Comparison of ENCODE assay signal across 22 cellular contexts in genomic region chr11:107430525-107430924, GRCh38. TPM values are rescaled to one million over a fixed set of nuclear protein-coding genes. Genes with fewer than 3 reads are reported as not detected.
DNase-seq lines count a peak whose midpoint lies in the region; ATAC-seq lines count a peak whose summit lies in the region.
"Had no signal": no experiment of that assay in that cellular context is flagged by ENCODE, and none has a peak within 500 bp of the region (broad histone marks: within the 10 kb centered on the region; RNA-seq: fewer than 3 reads in every experiment).

No MANE protein-coding gene starts in this region.

- peaks cover 16% of the 10 kb centered on the region for H3K4me1 Mint-ChIP-seq in activated T-cell treated with anti-CD3 and anti-CD28 coated beads, Interleukin-2, amount 50 U/mL, for 24 hours (ENCODE audit: low read depth)
- H3K4me1 Mint-ChIP-seq in stimulated activated naive CD8-positive, alpha-beta T cell treated with anti-CD3 and anti-CD28 coated beads, Interleukin-15, Interleukin-2, amounts not matched to agents 100 ng/mL and 50 ng/mL, for 24 hours (ENCODE audit: low read depth) = peaks cover 13% of the 10 kb centered on the region
- peaks cover 6% of the 10 kb centered on the region for H3K4me1 Mint-ChIP-seq in activated T-helper 1 cell treated with anti-CD3 and anti-CD28 coated beads, Interleukin-12 subunit alpha, Interleukin-12 subunit beta, Interleukin-2, Interleukin-4 antibody, amounts not matched to agents 30 ng/mL and 10 ng/mL and 1 ng/mL, durations not matched to agents 14 hours and 24 hours and 36 hours (ENCODE audit: low read depth)
- H3K4me1 Mint-ChIP-seq in stimulated activated naive CD8-positive, alpha-beta T cell treated with anti-CD3 and anti-CD28 coated beads, Interleukin-15, amount 100 ng/mL, for 72 hours = peaks cover 15% of the 10 kb centered on the region

- H3K9me3 Mint-ChIP-seq in activated T-cell treated with anti-CD3 and anti-CD28 coated beads, Interleukin-2, amount 50 U/mL, for 24 hours = no peaks in the 10 kb centered on the region
- H3K9me3 Mint-ChIP-seq in stimulated activated naive CD8-positive, alpha-beta T cell treated with anti-CD3 and anti-CD28 coated beads, Interleukin-15, Interleukin-2, amounts not matched to agents 100 ng/mL and 50 ng/mL, for 24 hours = no peaks in the 10 kb centered on the region
- no peaks in the 10 kb centered on the region for H3K9me3 Mint-ChIP-seq in activated T-helper 1 cell treated with anti-CD3 and anti-CD28 coated beads, Interleukin-12 subunit alpha, Interleukin-12 subunit beta, Interleukin-2, Interleukin-4 antibody, amounts not matched to agents 30 ng/mL and 10 ng/mL and 1 ng/mL, durations not matched to agents 14 hours and 24 hours and 36 hours
- H3K9me3 Mint-ChIP-seq in stimulated activated naive CD8-positive, alpha-beta T cell treated with anti-CD3 and anti-CD28 coated beads, Interleukin-15, amount 100 ng/mL, for 72 hours = no peaks in the 10 kb centered on the region
- H3K9me3 Mint-ChIP-seq: CD4-positive, alpha-beta memory T cell had no signal

- ATAC-seq in stimulated activated naive CD8-positive, alpha-beta T cell treated with anti-CD3 and anti-CD28 coated beads, Interleukin-15, Interleukin-2, amounts not matched to agents 100 U/mL and 50 U/mL, for 24 hours = no peak
- peak; percentile 62 for ATAC-seq in stimulated activated naive CD8-positive, alpha-beta T cell treated with anti-CD3 and anti-CD28 coated beads, Interleukin-15, amount 100 ng/mL, for 72 hours
- no peak for ATAC-seq in HG03354 (IDR thresholded peaks at IDR 0.05; ENCODE audit: poor library complexity, severe bottlenecking, unreplicated experiment)
- ATAC-seq: PC-3 had no signal

- intact Hi-C loops in activated T-helper 1 cell treated with anti-CD3 and anti-CD28 coated beads, Interleukin-12 subunit alpha, Interleukin-12 subunit beta, Interleukin-2, Interleukin-4 antibody, amounts not matched to agents 30 ng/mL and 10 ng/mL and 1 ng/mL, durations not matched to agents 14 hours and 24 hours and 36 hours (cut with micrococcal nuclease) = no loop called here

- DNase-seq in activated T-cell treated with anti-CD3 and anti-CD28 coated beads, Interleukin-2, amount 50 U/mL, for 24 hours = no peak
- DNase-seq in activated T-cell treated with anti-CD3 and anti-CD28 coated beads, Interleukin-2, amount 50 U/mL, for 48 hours = no peak
- DNase-seq in stimulated activated naive CD8-positive, alpha-beta T cell treated with anti-CD3 and anti-CD28 coated beads, Interleukin-15, Interleukin-2, amounts not matched to agents 100 U/mL and 50 U/mL, for 24 hours = no peak
- DNase-seq in activated T-helper 1 cell treated with anti-CD3 and anti-CD28 coated beads, Interleukin-12 subunit alpha, Interleukin-12 subunit beta, Interleukin-2, Interleukin-4 antibody, amounts not matched to agents 30 ng/mL and 10 ng/mL and 1 ng/mL, durations not matched to agents 14 hours and 24 hours and 36 hours (ENCODE audit: low spot score) = no peak
- DNase-seq in stimulated activated naive CD8-positive, alpha-beta T cell treated with anti-CD3 and anti-CD28 coated beads, Interleukin-15, amount 100 ng/mL, for 72 hours = no peak
- no peak for DNase-seq in NCI-H2029 treated with DMSO at 0.1 percent for 48 hours (lab: John Stamatoyannopoulos, UW)
- DNase-seq: C1 segment of cervical spinal cord; CD4-positive, alpha-beta memory T cell; COR-L47; GOT3; HCEC 1CT; KBM-7; NCI-H1092; NCI-H1436; NCI-H187 treated with DMSO at 0.1 percent for 48 hours; NCI-H2107; NCI-H446; NCI-H524 treated with DMSO at 0.1 percent for 48 hours; NCI-H774; PC-3 had no signal

- H3K4me3 Mint-ChIP-seq in activated T-cell treated with anti-CD3 and anti-CD28 coated beads, Interleukin-2, amount 50 U/mL, for 24 hours = no peak overlapping the region
- no peak overlapping the region for H3K4me3 Mint-ChIP-seq in stimulated activated naive CD8-positive, alpha-beta T cell treated with anti-CD3 and anti-CD28 coated beads, Interleukin-15, Interleukin-2, amounts not matched to agents 100 ng/mL and 50 ng/mL, for 24 hours
- no peak overlapping the region for H3K4me3 Mint-ChIP-seq in activated T-helper 1 cell treated with anti-CD3 and anti-CD28 coated beads, Interleukin-12 subunit alpha, Interleukin-12 subunit beta, Interleukin-2, Interleukin-4 antibody, amounts not matched to agents 30 ng/mL and 10 ng/mL and 1 ng/mL, durations not matched to agents 14 hours and 24 hours and 36 hours
- no peak overlapping the region for H3K4me3 Mint-ChIP-seq in stimulated activated naive CD8-positive, alpha-beta T cell treated with anti-CD3 and anti-CD28 coated beads, Interleukin-15, amount 100 ng/mL, for 72 hours
- H3K4me3 Mint-ChIP-seq: CD4-positive, alpha-beta memory T cell had no signal

- peak overlapping the region; percentile 42 for H3K27ac Mint-ChIP-seq in activated T-cell treated with anti-CD3 and anti-CD28 coated beads, Interleukin-2, amount 50 U/mL, for 24 hours
- H3K27ac Mint-ChIP-seq in stimulated activated naive CD8-positive, alpha-beta T cell treated with anti-CD3 and anti-CD28 coated beads, Interleukin-15, Interleukin-2, amounts not matched to agents 100 ng/mL and 50 ng/mL, for 24 hours = peak overlapping the region; percentile 61
- peak overlapping the region; percentile 8 for H3K27ac Mint-ChIP-seq in activated T-helper 1 cell treated with anti-CD3 and anti-CD28 coated beads, Interleukin-12 subunit alpha, Interleukin-12 subunit beta, Interleukin-2, Interleukin-4 antibody, amounts not matched to agents 30 ng/mL and 10 ng/mL and 1 ng/mL, durations not matched to agents 14 hours and 24 hours and 36 hours
- no peak overlapping the region for H3K27ac Mint-ChIP-seq in stimulated activated naive CD8-positive, alpha-beta T cell treated with anti-CD3 and anti-CD28 coated beads, Interleukin-15, amount 100 ng/mL, for 72 hours
- H3K27ac Mint-ChIP-seq: CD4-positive, alpha-beta memory T cell had no signal

- H3K27me3 Mint-ChIP-seq in activated T-cell treated with anti-CD3 and anti-CD28 coated beads, Interleukin-2, amount 50 U/mL, for 24 hours = no peaks in the 10 kb centered on the region
- no peaks in the 10 kb centered on the region for H3K27me3 Mint-ChIP-seq in stimulated activated naive CD8-positive, alpha-beta T cell treated with anti-CD3 and anti-CD28 coated beads, Interleukin-15, Interleukin-2, amounts not matched to agents 100 ng/mL and 50 ng/mL, for 24 hours
- H3K27me3 Mint-ChIP-seq in activated T-helper 1 cell treated with anti-CD3 and anti-CD28 coated beads, Interleukin-12 subunit alpha, Interleukin-12 subunit beta, Interleukin-2, Interleukin-4 antibody, amounts not matched to agents 30 ng/mL and 10 ng/mL and 1 ng/mL, durations not matched to agents 14 hours and 24 hours and 36 hours (ENCODE audit: insufficient read depth) = no peaks in the 10 kb centered on the region
- no peaks in the 10 kb centered on the region for H3K27me3 Mint-ChIP-seq in stimulated activated naive CD8-positive, alpha-beta T cell treated with anti-CD3 and anti-CD28 coated beads, Interleukin-15, amount 100 ng/mL, for 72 hours
- H3K27me3 Mint-ChIP-seq: CD4-positive, alpha-beta memory T cell had no signal

- peaks cover 68% of the 10 kb centered on the region for H3K36me3 Mint-ChIP-seq in activated T-cell treated with anti-CD3 and anti-CD28 coated beads, Interleukin-2, amount 50 U/mL, for 24 hours (ENCODE audit: low read depth)
- peaks cover 55% of the 10 kb centered on the region for H3K36me3 Mint-ChIP-seq in stimulated activated naive CD8-positive, alpha-beta T cell treated with anti-CD3 and anti-CD28 coated beads, Interleukin-15, Interleukin-2, amounts not matched to agents 100 ng/mL and 50 ng/mL, for 24 hours (ENCODE audit: low read depth)
- H3K36me3 Mint-ChIP-seq in activated T-helper 1 cell treated with anti-CD3 and anti-CD28 coated beads, Interleukin-12 subunit alpha, Interleukin-12 subunit beta, Interleukin-2, Interleukin-4 antibody, amounts not matched to agents 30 ng/mL and 10 ng/mL and 1 ng/mL, durations not matched to agents 14 hours and 24 hours and 36 hours (ENCODE audit: low read depth) = peaks cover 25% of the 10 kb centered on the region

RNA-seq across cellular contexts. Expression of gene CWF19L2, which starts 27.1 kb away (rescaled TPM):
- total RNA-seq in activated T-helper 1 cell treated with anti-CD3 and anti-CD28 coated beads, Interleukin-12 subunit alpha, Interleukin-12 subunit beta, Interleukin-2, Interleukin-4 antibody, amounts not matched to agents 30 ng/mL and 10 ng/mL and 1 ng/mL, durations not matched to agents 14 hours and 24 hours and 36 hours = 16.5 and 16.7 TPM in 2 replicates

Comparison
In these comparisons a context has a peak if more than half of its experiments do, and no peak if none do; other contexts are left out.
1. H3K27ac Mint-ChIP-seq: peak in activated T-cell treated with anti-CD3 and anti-CD28 coated beads, Interleukin-2, amount 50 U/mL, for 24 hours (single experiment), stimulated activated naive CD8-positive, alpha-beta T cell treated with anti-CD3 and anti-CD28 coated beads, Interleukin-15, Interleukin-2, amounts not matched to agents 100 ng/mL and 50 ng/mL, for 24 hours (single experiment) and activated T-helper 1 cell treated with anti-CD3 and anti-CD28 coated beads, Interleukin-12 subunit alpha, Interleukin-12 subunit beta, Interleukin-2, Interleukin-4 antibody, amounts not matched to agents 30 ng/mL and 10 ng/mL and 1 ng/mL, durations not matched to agents 14 hours and 24 hours and 36 hours (single experiment); none in stimulated activated naive CD8-positive, alpha-beta T cell treated with anti-CD3 and anti-CD28 coated beads, Interleukin-15, amount 100 ng/mL, for 72 hours (0 of 2).